ENCODE assay signal across 14 cellular contexts in the genomic region with DNA sequence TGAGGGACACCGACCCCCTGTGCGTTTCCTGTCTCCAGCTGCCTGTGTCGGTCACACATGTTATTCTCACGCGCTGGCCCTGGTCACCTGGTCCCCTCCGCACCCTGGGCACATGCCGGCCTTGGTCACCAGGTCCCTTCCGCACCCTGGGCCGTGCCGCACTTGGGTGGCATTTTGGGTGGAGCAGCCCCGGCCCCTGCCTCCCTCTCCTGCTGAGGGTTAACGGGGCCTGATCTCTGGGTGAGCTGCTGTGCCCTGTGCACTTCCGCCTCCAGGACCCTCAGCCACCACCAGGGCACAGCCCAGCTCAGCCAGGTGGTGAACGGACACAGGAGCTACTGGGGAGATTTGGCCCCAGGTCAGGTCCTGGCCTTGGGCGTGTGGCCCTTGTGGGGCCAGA. TPM values are rescaled to one million over a fixed set of nuclear protein-coding genes. Genes with fewer than 3 reads are reported as not detected.
DNase-seq lines count a peak whose midpoint lies in the region; ATAC-seq and TF ChIP-seq lines count a peak whose summit lies in the region.
"Had no signal": no experiment of that assay in that cellular context is flagged by ENCODE, and none has a peak within 500 bp of the region (broad histone marks: within the 10 kb centered on the region; RNA-seq: fewer than 3 reads in every experiment).

No MANE protein-coding gene starts in this region.

- ATAC-seq in left cardiac atrium (no peak), left ventricle myocardium superior (no peak), PC-3 (no peak)
- no peak for ATAC-seq in stimulated activated effector memory CD8-positive, alpha-beta T cell treated with anti-CD3 and anti-CD28 coated beads, Interleukin-12 subunit alpha, Interleukin-12 subunit beta, amount 100 ng/mL, for 72 hours

- no peak overlapping the region for H2AFZ ChIP-seq in PC-3 (ENCODE audit: low read length)

- H3K4me1 Mint-ChIP-seq in dendritic cell treated with granulocyte-macrophage colony-stimulating factor and Interleukin-4, amounts not matched to agents 40 ng/mL and 50 ng/mL, for 4 days (ENCODE audit: low read depth): peaks cover 94% of the 10 kb centered on the region
- peaks cover 15% of the 10 kb centered on the region for H3K4me1 Mint-ChIP-seq in stimulated activated effector memory CD8-positive, alpha-beta T cell treated with anti-CD3 and anti-CD28 coated beads, Interleukin-12 subunit alpha, Interleukin-12 subunit beta, amount 100 ng/mL, for 72 hours

- H3K79me2 ChIP-seq in PC-3 (ENCODE audit: low read length): no peaks in the 10 kb centered on the region

- 0 out of 2 replicates have a peak overlapping the region, but pooled peaks have one; percentile 42 for H3K4me2 ChIP-seq in PC-3 (ENCODE audit: low read length)

- no peaks in the 10 kb centered on the region for H3K36me3 ChIP-seq in PC-3 (ENCODE audit: low read depth, low read length)

- POLR2A ChIA-PET in PC-3 (lab: Charles Lee; ENCODE audit: unreplicated experiment): no interaction called here

- no peaks in the 10 kb centered on the region for H3K9me3 Mint-ChIP-seq in dendritic cell treated with granulocyte-macrophage colony-stimulating factor and Interleukin-4, amounts not matched to agents 40 ng/mL and 50 ng/mL, for 4 days
- H3K9me3 Mint-ChIP-seq in stimulated activated effector memory CD8-positive, alpha-beta T cell treated with anti-CD3 and anti-CD28 coated beads, Interleukin-12 subunit alpha, Interleukin-12 subunit beta, amount 100 ng/mL, for 72 hours: peaks cover 4% of the 10 kb centered on the region

- no peaks in the 10 kb centered on the region for H3K27me3 ChIP-seq in PC-3 (ENCODE audit: low read length)

- H3K36me3 Mint-ChIP-seq in dendritic cell treated with granulocyte-macrophage colony-stimulating factor and Interleukin-4, amounts not matched to agents 40 ng/mL and 50 ng/mL, for 4 days (ENCODE audit: low read depth): no peaks in the 10 kb centered on the region
- peaks cover 6% of the 10 kb centered on the region for H3K36me3 Mint-ChIP-seq in stimulated activated effector memory CD8-positive, alpha-beta T cell treated with anti-CD3 and anti-CD28 coated beads, Interleukin-12 subunit alpha, Interleukin-12 subunit beta, amount 100 ng/mL, for 72 hours
- H3K36me3 Mint-ChIP-seq: IgD-negative memory B cell had no signal

- intact Hi-C loops in left cardiac atrium (cut with DNase I) (loop anchor here (10.0 kb wide), 2 partner anchors 49 to 149 kb away; a partner anchor contains a TSS), left ventricle myocardium superior (cut with micrococcal nuclease) (no loop called here), PC-3 (cut with micrococcal nuclease) (no loop called here)
- intact Hi-C loops in dendritic cell treated with granulocyte-macrophage colony-stimulating factor and Interleukin-4, amounts not matched to agents 40 ng/mL and 50 ng/mL, for 4 days (cut with micrococcal nuclease): no loop called here

- no peaks in the 10 kb centered on the region for H3K9me3 ChIP-seq in PC-3 (ENCODE audit: low read length)

- CTCF ChIA-PET in PC-3 (lab: Charles Lee): no interaction called here

- no TSS peak for BruUV-seq in PC-3 (replicated peaks; lab: Mats Ljungman, UMichigan)

- peak; percentile 17 for DNase-seq in left cardiac atrium
- no peak for DNase-seq in left ventricle myocardium superior
- DNase-seq in PC-3: no peak
- no peak for DNase-seq in stimulated activated effector memory CD8-positive, alpha-beta T cell treated with anti-CD3 and anti-CD28 coated beads, Interleukin-12 subunit alpha, Interleukin-12 subunit beta, amount 100 ng/mL, for 72 hours (ENCODE audit: low spot score in 2 of 2)
- DNase-seq in activated T-cell treated with anti-CD3 and anti-CD28 coated beads, Interleukin-2, amount 50 U/mL, for 48 hours: no peak
- no peak for DNase-seq in stimulated activated naive CD4-positive, alpha-beta T cell treated with Interleukin-2 at 50 U/mL for 16 hours (lab: John Stamatoyannopoulos, UW)
- DNase-seq in NCI-H1694 treated with DMSO at 0.1 percent for 48 hours (lab: John Stamatoyannopoulos, UW): no peak
- DNase-seq: CD4-positive, alpha-beta memory T cell; DMS79 treated with DMSO at 0.1 percent for 48 hours; EL had no signal

- no peak for TF ChIP-seq CTCF in PC-3 (conservative IDR thresholded peaks at IDR 0.05; ENCODE audit: low read depth, low read length)

- no peak overlapping the region for H3K9ac ChIP-seq in PC-3 (ENCODE audit: low read length)

- peaks cover 14% of the 10 kb centered on the region for H3K4me1 ChIP-seq in PC-3 (ENCODE audit: insufficient read depth, low read length)

- no peak overlapping the region for H3K27ac ChIP-seq in PC-3 (ENCODE audit: low read length)
- H3K27ac ChIP-seq: C4-2B had no signal

- peaks cover 7% of the 10 kb centered on the region for H3K27me3 Mint-ChIP-seq in dendritic cell treated with granulocyte-macrophage colony-stimulating factor and Interleukin-4, amounts not matched to agents 40 ng/mL and 50 ng/mL, for 4 days

- no peaks in the 10 kb centered on the region for H3K9me2 ChIP-seq in PC-3 (replicated peaks; ENCODE audit: low read length)

- peak overlapping the region; percentile 87 for H3K27ac Mint-ChIP-seq in dendritic cell treated with granulocyte-macrophage colony-stimulating factor and Interleukin-4, amounts not matched to agents 40 ng/mL and 50 ng/mL, for 4 days
- peak overlapping the region; percentile 40 for H3K27ac Mint-ChIP-seq in stimulated activated effector memory CD8-positive, alpha-beta T cell treated with anti-CD3 and anti-CD28 coated beads, Interleukin-12 subunit alpha, Interleukin-12 subunit beta, amount 100 ng/mL, for 72 hours
- H3K27ac Mint-ChIP-seq: B cell; CD4-positive, alpha-beta memory T cell; IgD-negative memory B cell had no signal

- no peak overlapping the region for H3K4me3 Mint-ChIP-seq in dendritic cell treated with granulocyte-macrophage colony-stimulating factor and Interleukin-4, amounts not matched to agents 40 ng/mL and 50 ng/mL, for 4 days
- no peak overlapping the region for H3K4me3 Mint-ChIP-seq in stimulated activated effector memory CD8-positive, alpha-beta T cell treated with anti-CD3 and anti-CD28 coated beads, Interleukin-12 subunit alpha, Interleukin-12 subunit beta, amount 100 ng/mL, for 72 hours
- H3K4me3 Mint-ChIP-seq: B cell; CD4-positive, alpha-beta memory T cell had no signal

- no peaks in the 10 kb centered on the region for H3F3A ChIP-seq in PC-3 (ENCODE audit: low read length, unreplicated experiment)

- no peaks in the 10 kb centered on the region for H4K20me1 ChIP-seq in PC-3 (ENCODE audit: low read length)

- no peak overlapping the region for H3K4me3 ChIP-seq in PC-3 (ENCODE audit: low read length)

RNA-seq across cellular contexts. Expression of a gene that starts 26.6 kb away (rescaled TPM):
- total RNA-seq in left cardiac atrium (10 to 100 TPM; 10.6 to 14.9 TPM), left ventricle myocardium superior (13.5 TPM), PC-3 (2014; rRNA removed) (76.4 and 96.6 TPM in 2 replicates)

RNA-seq across cellular contexts. Expression of a gene that starts 39.9 kb away (rescaled TPM):
- total RNA-seq in left cardiac atrium: 10 to 100 TPM; 33.0 to 40.2 TPM
- total RNA-seq in left ventricle myocardium superior: 37.6 TPM
- 99.2 and 151 TPM in 2 replicates for total RNA-seq in PC-3 (2014; rRNA removed)

RNA-seq across cellular contexts. Expression of a gene that starts 49.0 kb away (rescaled TPM):
- total RNA-seq in left cardiac atrium (10 to 100 TPM; 65.1 to 69.4 TPM), left ventricle myocardium superior (97.6 TPM), PC-3 (2014; rRNA removed) (76.1 and 91.9 TPM in 2 replicates)

Comparison
In these comparisons a context has a peak if more than half of its experiments do, and no peak if none do; other contexts are left out.
1. intact Hi-C loops: an anchor here in left cardiac atrium (10.0 kb wide); none called in left ventricle myocardium superior, PC-3 and dendritic cell treated with granulocyte-macrophage colony-stimulating factor and Interleukin-4, amounts not matched to agents 40 ng/mL and 50 ng/mL, for 4 days.